Comparison of ENCODE assay signal across 16 cellular contexts in genomic region chr11:123525511-123525918, GRCh38.
DNase-seq lines count a peak whose midpoint lies in the region; ATAC-seq and TF ChIP-seq lines count a peak whose summit lies in the region.
"Had no signal": no experiment of that assay in that cellular context is flagged by ENCODE, and none has a peak within 500 bp of the region (broad histone marks: within the 10 kb centered on the region; RNA-seq: fewer than 3 reads in every experiment).

No MANE protein-coding gene starts in this region.

- H3K36me3 Mint-ChIP-seq in dendritic cell treated with granulocyte-macrophage colony-stimulating factor and Interleukin-4, amounts not matched to agents 40 ng/mL and 50 ng/mL, for 4 days (ENCODE audit: low read depth), result no peaks in the 10 kb centered on the region

- TF ChIP-seq POLR2A in right lobe of liver (IDR thresholded peaks at IDR 0.05) (no peak), esophagus squamous epithelium (IDR thresholded peaks at IDR 0.05) (no peak)

- H3K27ac Mint-ChIP-seq in dendritic cell treated with granulocyte-macrophage colony-stimulating factor and Interleukin-4, amounts not matched to agents 40 ng/mL and 50 ng/mL, for 4 days, result peak overlapping the region; percentile 39
- H3K27ac Mint-ChIP-seq: B cell, nephron had no signal

- H3K4ac ChIP-seq in mesendoderm (ENCODE audit: low read depth, low read length), result no peak overlapping the region

- H3K9me3 ChIP-seq in SJSA1 (replicated peaks), result no peaks in the 10 kb centered on the region
- no peaks in the 10 kb centered on the region for H3K9me3 ChIP-seq in right lobe of liver
- peaks cover 0 to 4% (median 0%) of the 10 kb centered on the region in 3 donors for H3K9me3 ChIP-seq in esophagus squamous epithelium
- no peaks in the 10 kb centered on the region for H3K9me3 ChIP-seq in HAP-1
- H3K9me3 ChIP-seq: vagina had no signal

- H4K5ac ChIP-seq in mesendoderm (ENCODE audit: low read length), result no peak overlapping the region

- no peaks in the 10 kb centered on the region for H3K36me3 ChIP-seq in SJSA1
- no peaks in the 10 kb centered on the region for H3K36me3 ChIP-seq in mesendoderm (ENCODE audit: control insufficient read depth, insufficient read depth, low read length)
- H3K36me3 ChIP-seq in right lobe of liver, result no peaks in the 10 kb centered on the region
- H3K36me3 ChIP-seq in esophagus squamous epithelium, result no peaks in the 10 kb centered on the region
- H3K36me3 ChIP-seq in HAP-1 (replicated peaks), result no peaks in the 10 kb centered on the region; the same call in 1 of the 2 replicates
- H3K36me3 ChIP-seq: vagina had no signal

- H4K8ac ChIP-seq in mesendoderm (ENCODE audit: low read depth, low read length), result no peak overlapping the region

- H3K27me3 Mint-ChIP-seq in dendritic cell treated with granulocyte-macrophage colony-stimulating factor and Interleukin-4, amounts not matched to agents 40 ng/mL and 50 ng/mL, for 4 days, result no peaks in the 10 kb centered on the region
- H3K27me3 Mint-ChIP-seq: B cell had no signal

- H3K9me3 Mint-ChIP-seq in dendritic cell treated with granulocyte-macrophage colony-stimulating factor and Interleukin-4, amounts not matched to agents 40 ng/mL and 50 ng/mL, for 4 days, result peaks cover 7% of the 10 kb centered on the region

- H3K56ac ChIP-seq in mesendoderm (ENCODE audit: low read length), result peak overlapping the region; percentile 32

- TF ChIP-seq CTCF in AG10803 (conservative IDR thresholded peaks at IDR 0.05; ENCODE audit: low read length) (no peak), right lobe of liver (IDR thresholded peaks at IDR 0.05) (no peak), esophagus squamous epithelium (IDR thresholded peaks at IDR 0.05) (no peak)

- no peak overlapping the region for H3K4me3 Mint-ChIP-seq in dendritic cell treated with granulocyte-macrophage colony-stimulating factor and Interleukin-4, amounts not matched to agents 40 ng/mL and 50 ng/mL, for 4 days
- H3K4me3 Mint-ChIP-seq: B cell, nephron had no signal

- no peak overlapping the region for H2BK5ac ChIP-seq in mesendoderm (ENCODE audit: low read length)

- DNase-seq in AG10803 (ENCODE audit: low read depth) (peak; percentile 10), SJSA1 (ENCODE audit: low read depth in 1 of 2, low spot score in 2 of 2) (peak in 1 of 2 experiments; percentile 15), mesendoderm (no peak), right lobe of liver (no peak), esophagus squamous epithelium (lab: John Stamatoyannopoulos, UW) (no peak), HAP-1 (ENCODE audit: low spot score in 2 of 2) (no peak)
- DNase-seq: activated CD4-positive, CD25-positive, alpha-beta regulatory T cell; activated T-cell treated with anti-CD3 and anti-CD28 coated beads for 4 hours; islet precursor cell; stimulated activated CD8-positive, alpha-beta memory T cell treated with anti-CD3 and anti-CD28 coated beads, Interleukin-4, amount 100 ng/mL, for 48 hours had no signal

- no peak overlapping the region for H3K18ac ChIP-seq in mesendoderm (ENCODE audit: low read length)

- no peak overlapping the region for H2BK15ac ChIP-seq in mesendoderm (replicated peaks; ENCODE audit: low read depth)

- H3K4me3 ChIP-seq in AG10803 (ENCODE audit: low read length), result peak overlapping the region; percentile 57
- peak overlapping the region; percentile 32 for H3K4me3 ChIP-seq in SJSA1
- H3K4me3 ChIP-seq in mesendoderm (ENCODE audit: low read length), result no peak overlapping the region
- no peak overlapping the region for H3K4me3 ChIP-seq in right lobe of liver
- H3K4me3 ChIP-seq in esophagus squamous epithelium, result peak overlapping the region in 2 of 4 donors; percentile 6 to 48
- H3K4me3 ChIP-seq in HAP-1, result no peak overlapping the region
- H3K4me3 ChIP-seq: vagina had no signal

- H2AK5ac ChIP-seq in mesendoderm (ENCODE audit: low read length), result no peak overlapping the region

- no CpG with 5 or more reads among the region's 11 CpGs for WGBS in mesendoderm (ENCODE audit: extremely low coverage, insufficient coverage, low lambda C conversion rate)
- 9% methylated on average over 4 of the region's 11 CpGs for WGBS in right lobe of liver (ENCODE audit: insufficient coverage, low coverage, low lambda C conversion rate, missing lambda C conversion rate)
- 33 to 45% methylated on average over 6 to 9 of the region's 11 CpGs for WGBS in esophagus squamous epithelium, 2 donors

- peaks cover 16% of the 10 kb centered on the region for H3K4me1 Mint-ChIP-seq in dendritic cell treated with granulocyte-macrophage colony-stimulating factor and Interleukin-4, amounts not matched to agents 40 ng/mL and 50 ng/mL, for 4 days (ENCODE audit: low read depth)
- H3K4me1 Mint-ChIP-seq: B cell had no signal

- H3K79me2 ChIP-seq in mesendoderm (ENCODE audit: control insufficient read depth, insufficient read depth, low read length), result no peaks in the 10 kb centered on the region

- no peak overlapping the region for H3K4me2 ChIP-seq in mesendoderm (ENCODE audit: low read length)

- in situ Hi-C loops in HAP-1 (cut with MboI; ENCODE audit: low sequenced_read_pairs), result no loop called here

- H3K9ac ChIP-seq in mesendoderm (ENCODE audit: low read length), result no peak overlapping the region

- intact Hi-C loops in dendritic cell treated with granulocyte-macrophage colony-stimulating factor and Interleukin-4, amounts not matched to agents 40 ng/mL and 50 ng/mL, for 4 days (cut with micrococcal nuclease), result no loop called here
- intact Hi-C loops in right lobe of liver (cut with DNase I) (no loop called here), esophagus squamous epithelium (cut with DNase I) (no loop called here)

- no peak overlapping the region for H3K23ac ChIP-seq in mesendoderm (ENCODE audit: low read length)

- no peak for ATAC-seq in right lobe of liver
- ATAC-seq in GM21360 (IDR thresholded peaks at IDR 0.05; ENCODE audit: unreplicated experiment), result no peak
- ATAC-seq: HCT116 had no signal

- H3K27ac ChIP-seq in SJSA1 (no peak overlapping the region), mesendoderm (ENCODE audit: low read depth, low read length) (no peak overlapping the region), right lobe of liver (no peak overlapping the region), esophagus squamous epithelium (no peak overlapping the region)
- H3K27ac ChIP-seq: vagina had no signal

- no peak overlapping the region for H2BK120ac ChIP-seq in mesendoderm (ENCODE audit: low read depth, low read length)

- H3K79me1 ChIP-seq in mesendoderm (ENCODE audit: low read length), result no peaks in the 10 kb centered on the region

- peaks cover 8% of the 10 kb centered on the region for H3K4me1 ChIP-seq in SJSA1 (replicated peaks)
- H3K4me1 ChIP-seq in mesendoderm (ENCODE audit: control insufficient read depth, low read depth, low read length), result peaks cover 6% of the 10 kb centered on the region
- H3K4me1 ChIP-seq in right lobe of liver, result no peaks in the 10 kb centered on the region
- H3K4me1 ChIP-seq in esophagus squamous epithelium, result peaks cover 0 to 20% (median 8%) of the 10 kb centered on the region in 3 donors
- H3K4me1 ChIP-seq in HAP-1, result no peaks in the 10 kb centered on the region
- H3K4me1 ChIP-seq: vagina had no signal

- H3K27me3 ChIP-seq in SJSA1 (replicated peaks) (no peaks in the 10 kb centered on the region), mesendoderm (ENCODE audit: insufficient read depth, low read length, poor library complexity) (no peaks in the 10 kb centered on the region), right lobe of liver (no peaks in the 10 kb centered on the region), esophagus squamous epithelium (peaks cover 0 to 23% (median 0%) of the 10 kb centered on the region in 4 donors), HAP-1 (ENCODE audit: low read depth) (no peaks in the 10 kb centered on the region)
- H3K27me3 ChIP-seq: vagina had no signal

Comparison
In these comparisons a context has a peak if more than half of its experiments do, and no peak if none do; other contexts are left out.
1. H3K4me3 ChIP-seq: peak in AG10803 (single experiment) and SJSA1 (single experiment); none in mesendoderm (single experiment), right lobe of liver (0 of 3) and HAP-1 (single experiment).